8 cellular contexts compared by ENCODE assay signal in genomic region chr18:13464432-13465125, GRCh38.
DNase-seq lines count a peak whose midpoint lies in the region; ATAC-seq and TF ChIP-seq lines count a peak whose summit lies in the region.

No MANE protein-coding gene starts in this region.

- no peaks in the 10 kb centered on the region for H3K27me3 ChIP-seq in mononuclear cell (ENCODE audit: insufficient read depth, low read length)

- H3K4me1 ChIP-seq in mononuclear cell (ENCODE audit: insufficient read depth, low read length) = peaks cover 50% of the 10 kb centered on the region

- H3K27ac ChIP-seq in temporal lobe (ENCODE audit: low read depth, low read length) = peak overlapping the region; percentile 34

- H3K36me3 Mint-ChIP-seq in nephron progenitor cell (ENCODE audit: low read depth) = peaks cover 5% of the 10 kb centered on the region

- DNase-seq in SIG-M5 (lab: John Stamatoyannopoulos, UW) (peak; percentile 52), nephron progenitor cell (no peak), NCI-H128 (lab: John Stamatoyannopoulos, UW; ENCODE audit: unreplicated experiment) (no peak)
- peak; percentile 66 for DNase-seq in activated naive CD4-positive, alpha-beta T cell treated with Interleukin-2 at 50 U/mL for 16 hours

- peaks cover 8% of the 10 kb centered on the region for H3K27me3 Mint-ChIP-seq in nephron progenitor cell (ENCODE audit: low read depth, poor library complexity)

- peaks cover 17% of the 10 kb centered on the region for H3K9me3 Mint-ChIP-seq in nephron progenitor cell

- H3K4me3 Mint-ChIP-seq in nephron progenitor cell = no peak overlapping the region

- H3K27ac Mint-ChIP-seq in nephron progenitor cell = no peak overlapping the region

- peak overlapping the region; percentile 57 for H3K4me3 ChIP-seq in mononuclear cell (ENCODE audit: low read length)

- H3K9me3 ChIP-seq in mononuclear cell (ENCODE audit: low read depth, low read length) = no peaks in the 10 kb centered on the region

- H3K4me1 Mint-ChIP-seq in nephron progenitor cell = peaks cover 5% of the 10 kb centered on the region

- TF ChIP-seq CTCF in nephron progenitor cell (IDR thresholded peaks at IDR 0.05) = no peak

- ATAC-seq in GM18511 (IDR thresholded peaks at IDR 0.05; ENCODE audit: unreplicated experiment) (peak; percentile 96), HG02938 (IDR thresholded peaks at IDR 0.05; ENCODE audit: unreplicated experiment) (peak; percentile 84)

Comparison
In these comparisons a context has a peak if more than half of its experiments do, and no peak if none do; other contexts are left out.
1. DNase-seq: peak in SIG-M5 (single experiment) and activated naive CD4-positive, alpha-beta T cell treated with Interleukin-2 at 50 U/mL for 16 hours (single experiment); none in nephron progenitor cell (single experiment) and NCI-H128 (single experiment).